In genomic region chr3:39434574-39434973, GRCh38 we compare ENCODE assay signal across 13 cellular contexts. TPM values are rescaled to one million over a fixed set of nuclear protein-coding genes. Genes with fewer than 3 reads are reported as not detected.
DNase-seq lines count a peak whose midpoint lies in the region; ATAC-seq, FAIRE-seq and TF ChIP-seq lines count a peak whose summit lies in the region.
"Had no signal": no experiment of that assay in that cellular context is flagged by ENCODE, and none has a peak within 500 bp of the region (broad histone marks: within the 10 kb centered on the region; RNA-seq: fewer than 3 reads in every experiment).

No MANE protein-coding gene starts in this region.

- no peaks in the 10 kb centered on the region for H4K20me1 ChIP-seq in keratinocyte (ENCODE audit: control insufficient read depth, extremely low read depth, insufficient read depth, low read length)

- no peaks in the 10 kb centered on the region for H3K27me3 ChIP-seq in keratinocyte (ENCODE audit: control insufficient read depth, extremely low read depth, insufficient read depth, low read length)
- H3K27me3 ChIP-seq in A673 (replicated peaks; ENCODE audit: insufficient read depth, low read depth, low read length, poor library complexity): no peaks in the 10 kb centered on the region
- H3K27me3 ChIP-seq in tibial artery: no peaks in the 10 kb centered on the region
- H3K27me3 ChIP-seq: testis had no signal

- FAIRE-seq in keratinocyte (lab: Jason Lieb, UNC): no peak

- H3K9me3 ChIP-seq in keratinocyte (ENCODE audit: control insufficient read depth, low read depth, low read length) (no peaks in the 10 kb centered on the region), A673 (ENCODE audit: low read depth, low read length, poor library complexity, severe bottlenecking) (no peaks in the 10 kb centered on the region), tibial artery (no peaks in the 10 kb centered on the region)
- H3K9me3 ChIP-seq: testis had no signal

- POLR2A ChIA-PET in A673 (lab: Charles Lee; ENCODE audit: low non-redundant PET): no interaction called here

- H3K79me2 ChIP-seq in keratinocyte (ENCODE audit: control insufficient read depth, insufficient read depth, low read length): no peaks in the 10 kb centered on the region

- 30 to 39% methylated on average over 5 of the region's 5 CpGs for WGBS in lower leg skin, 2 donors

- TF ChIP-seq CTCF in keratinocyte (optimal IDR thresholded peaks at IDR 0.05 in 1 of 3, IDR thresholded peaks at IDR 0.05 in 1 of 3, conservative IDR thresholded peaks at IDR 0.05 in 1 of 3; ENCODE audit: extremely low read depth in 1 of 3, insufficient read depth in 2 of 3, low read length in 3 of 3) (no peak), A673 (conservative IDR thresholded peaks at IDR 0.05; ENCODE audit: low read depth, low read length) (no peak), lower leg skin (IDR thresholded peaks at IDR 0.05) (no peak), tibial artery (IDR thresholded peaks at IDR 0.05) (no peak)

- BruUV-seq in A673 (replicated peaks; lab: Mats Ljungman, UMichigan): no TSS peak

- intact Hi-C loops in A673 (cut with micrococcal nuclease; ENCODE audit: unreplicated experiment) (no loop called here), lower leg skin (cut with DNase I; ENCODE audit: low total_unique reads) (no loop called here), tibial artery (cut with DNase I; ENCODE audit: low total_unique reads) (no loop called here)

- H3K4me1 ChIP-seq in keratinocyte (ENCODE audit: control insufficient read depth, extremely low read depth, insufficient read depth, low read length) (peaks cover 22% of the 10 kb centered on the region), A673 (ENCODE audit: insufficient read depth, low read length, poor library complexity, severe bottlenecking) (no peaks in the 10 kb centered on the region), tibial artery (peaks cover 0 to 3% (median 1%) of the 10 kb centered on the region in 4 donors)
- H3K4me1 ChIP-seq: testis had no signal

- H3K9ac ChIP-seq in keratinocyte (ENCODE audit: control insufficient read depth, extremely low read depth, insufficient read depth, low read length): peak overlapping the region; percentile 14

- H3K36me3 ChIP-seq in keratinocyte (ENCODE audit: control insufficient read depth in 2 of 2, extremely low read depth in 1 of 2, insufficient read depth in 2 of 2, low read length in 2 of 2): no peaks in the 10 kb centered on the region
- H3K36me3 ChIP-seq in A673 (ENCODE audit: insufficient read depth, low read length, poor library complexity, severe bottlenecking): no peaks in the 10 kb centered on the region
- H3K36me3 ChIP-seq in tibial artery: no peaks in the 10 kb centered on the region

- H3K27ac ChIP-seq in keratinocyte (ENCODE audit: control insufficient read depth, insufficient read depth, low read length): peak overlapping the region; percentile 50
- no peak overlapping the region for H3K27ac ChIP-seq in A673 (ENCODE audit: low read depth, low read length, poor library complexity, severe bottlenecking)
- H3K27ac ChIP-seq in tibial artery: no peak overlapping the region
- H3K27ac ChIP-seq: testis had no signal

- H3K9me1 ChIP-seq in keratinocyte (ENCODE audit: control insufficient read depth, extremely low read depth, insufficient read depth, low read length): no peaks in the 10 kb centered on the region

- peak; percentile 76 for ATAC-seq in GM21786 (IDR thresholded peaks at IDR 0.05; ENCODE audit: unreplicated experiment)

- DNase-seq in GM03348 (ENCODE audit: low spot score) (peak; percentile 28), M059J (ENCODE audit: low read depth) (peak; percentile 78), keratinocyte (ENCODE audit: low read depth, low spot score) (no peak), A673 (ENCODE audit: low spot score) (no peak), lower leg skin (ENCODE audit: low spot score in 2 of 2) (no peak), tibial artery (no peak), NOMO-1 (lab: John Stamatoyannopoulos, UW; ENCODE audit: unreplicated experiment in 2 of 2) (no peak)
- DNase-seq: activated CD8-positive, alpha-beta memory T cell treated with anti-CD3 and anti-CD28 coated beads for 24 hours; endodermal cell; NCI-H748 treated with DMSO at 0.1 percent for 48 hours; stimulated activated CD4-positive, alpha-beta T cell treated with anti-CD3 and anti-CD28 coated beads, Interleukin-2, amount 100 ng/mL, for 24 hours; testis had no signal

- CTCF ChIA-PET in A673 (lab: Charles Lee): no interaction called here

- dilution Hi-C loops in keratinocyte (cut with MboI; ENCODE audit: extremely low pct_ligation_motif_present, low sequenced_read_pairs): no loop called here

- H3K4me3 ChIP-seq in keratinocyte (ENCODE audit: control insufficient read depth in 2 of 3, extremely low read depth in 1 of 3, insufficient read depth in 2 of 3, low read depth in 1 of 3, low read length in 3 of 3) (no peak overlapping the region), A673 (ENCODE audit: low read depth, low read length, poor library complexity, severe bottlenecking) (no peak overlapping the region), lower leg skin (ENCODE audit: low read depth, poor library complexity, severe bottlenecking) (no peak overlapping the region), tibial artery (no peak overlapping the region)
- H3K4me3 ChIP-seq: testis had no signal

- peak overlapping the region; percentile 48 for H3K4me2 ChIP-seq in keratinocyte (ENCODE audit: control insufficient read depth, extremely low read depth, insufficient read depth, low read depth, low read length)

- peak overlapping the region; percentile 45 for H2AFZ ChIP-seq in keratinocyte (ENCODE audit: control insufficient read depth, low read length)

- TF ChIP-seq POLR2A in lower leg skin (IDR thresholded peaks at IDR 0.05): no peak

RNA-seq across cellular contexts. Expression of gene RPSA, which starts 28.1 kb away (rescaled TPM):
- total RNA-seq in M059J (2014; rRNA removed; shearing (Covaris generic)): 933 and 1,152 TPM in 2 replicates
- 3,074 to 3,749 TPM (median 3,195 TPM) in 3 replicates for polyA plus RNA-seq in keratinocyte
- polyA plus RNA-seq in keratinocyte (2011; ENCODE audit: low read depth): 739 TPM
- 3,588 and 3,690 TPM in 2 replicates for polyA plus RNA-seq in keratinocyte (2011; cell fraction: cytosol; rRNA removed)
- polyA plus RNA-seq in keratinocyte (2011; cell fraction: nucleus; rRNA removed): 809 and 973 TPM in 2 replicates
- polyA plus RNA-seq in keratinocyte (2012; ENCODE audit: low replicate concordance): 2,130 and 2,198 TPM in 2 replicates
- polyA minus RNA-seq in keratinocyte: 1,672 to 2,665 TPM (median 1,851 TPM) in 3 replicates
- polyA minus RNA-seq in keratinocyte (2011; cell fraction: cytosol; rRNA and poly(A)+ RNA removed): 1,240 TPM
- 286 and 323 TPM in 2 replicates for polyA minus RNA-seq in keratinocyte (2011; cell fraction: nucleus; rRNA and poly(A)+ RNA removed)
- total RNA-seq in A673 (2021): 944 and 994 TPM in 2 replicates
- total RNA-seq in lower leg skin: 1,000 to 10,000 TPM in 3 of 4 donors, 100 to 1,000 TPM in 1; 789 to 1,137 (median 1,095) TPM

RNA-seq across cellular contexts. Expression of gene MOBP, which starts 32.9 kb away (rescaled TPM):
- not detected in 2 replicates for total RNA-seq in M059J (2014; rRNA removed; shearing (Covaris generic))
- polyA plus RNA-seq in keratinocyte: not detected in 3 replicates
- polyA plus RNA-seq in keratinocyte (2011; ENCODE audit: low read depth): not detected
- polyA plus RNA-seq in keratinocyte (2011; cell fraction: cytosol; rRNA removed): not detected in 2 replicates
- 0.04 TPM in 1 of 2 replicates, not detected in the other for polyA plus RNA-seq in keratinocyte (2011; cell fraction: nucleus; rRNA removed)
- not detected in 2 replicates for polyA plus RNA-seq in keratinocyte (2012; ENCODE audit: low replicate concordance)
- not detected in 3 replicates for polyA minus RNA-seq in keratinocyte
- polyA minus RNA-seq in keratinocyte (2011; cell fraction: cytosol; rRNA and poly(A)+ RNA removed): not detected
- not detected in 2 replicates for polyA minus RNA-seq in keratinocyte (2011; cell fraction: nucleus; rRNA and poly(A)+ RNA removed)
- total RNA-seq in A673 (2021): 0.19 and 0.22 TPM in 2 replicates
- total RNA-seq in lower leg skin: under 1 TPM in 3 of 4 donors, not detected in 1; 0.11 to 0.16 (median 0.13) TPM

RNA-seq across cellular contexts. Expression of gene SLC25A38, which starts 51.4 kb away (rescaled TPM):
- total RNA-seq in M059J (2014; rRNA removed; shearing (Covaris generic)): 20.6 and 26.4 TPM in 2 replicates
- 35.6 to 40.2 TPM (median 36.1 TPM) in 3 replicates for polyA plus RNA-seq in keratinocyte
- polyA plus RNA-seq in keratinocyte (2011; ENCODE audit: low read depth): 13.9 TPM
- polyA plus RNA-seq in keratinocyte (2011; cell fraction: cytosol; rRNA removed): 32.7 and 36.5 TPM in 2 replicates
- 37.6 and 38.6 TPM in 2 replicates for polyA plus RNA-seq in keratinocyte (2011; cell fraction: nucleus; rRNA removed)
- 11.9 and 22.5 TPM in 2 replicates for polyA plus RNA-seq in keratinocyte (2012; ENCODE audit: low replicate concordance)
- polyA minus RNA-seq in keratinocyte: 25.2 to 46.0 TPM (median 27.2 TPM) in 3 replicates
- polyA minus RNA-seq in keratinocyte (2011; cell fraction: cytosol; rRNA and poly(A)+ RNA removed): 17.8 TPM
- 16.3 and 17.3 TPM in 2 replicates for polyA minus RNA-seq in keratinocyte (2011; cell fraction: nucleus; rRNA and poly(A)+ RNA removed)
- total RNA-seq in A673 (2021) (13.7 and 15.6 TPM in 2 replicates), lower leg skin (10 to 100 TPM; 12.7 to 21.3 (median 14.1) TPM)

Comparison
In these comparisons a context has a peak if more than half of its experiments do, and no peak if none do; other contexts are left out.
1. DNase-seq: peak in GM03348 (single experiment) and M059J (single experiment); none in keratinocyte (single experiment), A673 (single experiment), lower leg skin (0 of 2), tibial artery (0 of 2) and NOMO-1 (0 of 2).